In the genomic region with DNA sequence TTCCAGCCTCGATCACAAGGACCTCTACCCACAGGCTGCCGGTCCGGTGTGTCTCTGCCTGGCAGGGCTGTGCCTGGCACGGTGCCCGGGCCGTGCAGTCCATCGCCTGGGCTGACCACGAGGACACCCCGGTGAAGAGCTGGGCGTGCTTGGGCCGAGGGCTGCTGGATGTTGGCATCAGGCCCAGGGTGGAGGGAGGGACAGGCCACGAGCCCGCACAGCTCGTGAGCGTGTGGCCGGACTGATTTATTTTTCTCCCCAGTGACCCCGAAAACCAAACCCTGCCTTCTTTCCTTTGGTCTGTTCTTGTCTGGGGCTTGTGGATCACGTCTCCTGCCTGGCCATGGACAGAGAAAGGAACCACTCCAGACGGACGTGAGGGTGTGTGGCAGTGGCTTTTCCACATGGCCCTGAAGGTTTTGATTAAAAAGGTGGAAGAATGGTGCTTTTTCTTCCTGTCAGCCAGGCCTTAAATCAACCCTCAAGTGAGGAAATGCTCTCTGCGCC, we compare ENCODE assay signal across 11 cellular contexts.
DNase-seq lines count a peak whose midpoint lies in the region; ATAC-seq and TF ChIP-seq lines count a peak whose summit lies in the region.
"Had no signal": no experiment of that assay in that cellular context is flagged by ENCODE, and none has a peak within 500 bp of the region (broad histone marks: within the 10 kb centered on the region; RNA-seq: fewer than 3 reads in every experiment).

No MANE protein-coding gene starts in this region.

- H3K27ac Mint-ChIP-seq in nephron progenitor cell: peak overlapping the region; percentile 96

- H3K36me3 ChIP-seq in gastroesophageal sphincter (no peaks in the 10 kb centered on the region), aorta (ENCODE audit: control insufficient read depth in 1 of 2, insufficient read depth in 2 of 2, low read length in 1 of 2) (no peaks in the 10 kb centered on the region)
- H3K36me3 ChIP-seq: pancreas had no signal

- ATAC-seq in gastroesophageal sphincter: peak; percentile 52
- peak; percentile 68 for ATAC-seq in aorta (ENCODE audit: low FRiP score)
- no peak for ATAC-seq in GM18511 (IDR thresholded peaks at IDR 0.05; ENCODE audit: unreplicated experiment)
- no peak for ATAC-seq in HG03432 (IDR thresholded peaks at IDR 0.05; ENCODE audit: unreplicated experiment)

- intact Hi-C loops in aorta (cut with DNase I): no loop called here

- H3K4me3 Mint-ChIP-seq in nephron progenitor cell: peak overlapping the region; percentile 64
- H3K4me3 Mint-ChIP-seq: central memory CD8-positive, alpha-beta T cell had no signal

- H3K9me3 Mint-ChIP-seq in nephron progenitor cell: no peaks in the 10 kb centered on the region
- H3K9me3 Mint-ChIP-seq: central memory CD8-positive, alpha-beta T cell had no signal

- H3K27me3 ChIP-seq in gastroesophageal sphincter (no peaks in the 10 kb centered on the region), aorta (ENCODE audit: control insufficient read depth in 1 of 2, insufficient read depth in 2 of 2, low read length in 1 of 2) (no peaks in the 10 kb centered on the region)
- H3K27me3 ChIP-seq: pancreas had no signal

- H3K36me3 Mint-ChIP-seq in nephron progenitor cell (ENCODE audit: low read depth): no peaks in the 10 kb centered on the region

- TF ChIP-seq EP300 in gastroesophageal sphincter (IDR thresholded peaks at IDR 0.05): no peak

- DNase-seq in NCI-H510A treated with DMSO at 0.1 percent for 48 hours (lab: John Stamatoyannopoulos, UW) (peak; percentile 54), NCI-H510A (lab: John Stamatoyannopoulos, UW) (no peak), nephron progenitor cell (peak; percentile 32), aorta (peak; percentile 88 to 90), T-helper 1 cell (no peak)
- DNase-seq: NCI-H2081 treated with DMSO at 0.1 percent for 48 hours had no signal

- peak in 1 of 4 experiments; percentile 12 for TF ChIP-seq CTCF in gastroesophageal sphincter (IDR thresholded peaks at IDR 0.05)
- TF ChIP-seq CTCF in nephron progenitor cell (IDR thresholded peaks at IDR 0.05): no peak

- peaks cover 91% of the 10 kb centered on the region for H3K4me1 Mint-ChIP-seq in nephron progenitor cell

- peaks cover 9% of the 10 kb centered on the region for H3K27me3 Mint-ChIP-seq in nephron progenitor cell (ENCODE audit: low read depth, poor library complexity)
- H3K27me3 Mint-ChIP-seq: central memory CD8-positive, alpha-beta T cell had no signal

- no peak overlapping the region for H3K4me3 ChIP-seq in gastroesophageal sphincter
- H3K4me3 ChIP-seq in aorta (ENCODE audit: low read length in 2 of 2): no peak overlapping the region
- H3K4me3 ChIP-seq: pancreas had no signal

- H3K27ac ChIP-seq in gastroesophageal sphincter: peak overlapping the region in 3 of 4 donors; percentile 66 to 74 (median 69)
- H3K27ac ChIP-seq in aorta (ENCODE audit: low read depth in 1 of 2, low read length in 2 of 2): no peak overlapping the region
- H3K27ac ChIP-seq: pancreas had no signal

- 60% methylated on average over 1 of the region's 21 CpGs; no CpG with 5 or more reads in 1 of the 2 donors for WGBS in gastroesophageal sphincter (ENCODE audit: low coverage in 1 of 2), 2 donors
- WGBS in aorta, 2 donors: 5 to 11% methylated on average over 21 of the region's 21 CpGs

- TF ChIP-seq POLR2A in gastroesophageal sphincter (IDR thresholded peaks at IDR 0.05): no peak

- H3K9me3 ChIP-seq in gastroesophageal sphincter (no peaks in the 10 kb centered on the region), aorta (ENCODE audit: control insufficient read depth, low read length) (no peaks in the 10 kb centered on the region)
- H3K9me3 ChIP-seq: pancreas had no signal

- peaks cover 0 to 63% (median 36%) of the 10 kb centered on the region in 3 donors for H3K4me1 ChIP-seq in gastroesophageal sphincter
- H3K4me1 ChIP-seq in aorta (ENCODE audit: control insufficient read depth in 1 of 2, insufficient read depth in 2 of 2, low read length in 2 of 2): no peaks in the 10 kb centered on the region
- H3K4me1 ChIP-seq: pancreas had no signal

Comparison
In these comparisons a context has a peak if more than half of its experiments do, and no peak if none do; other contexts are left out.
1. DNase-seq: peak in NCI-H510A treated with DMSO at 0.1 percent for 48 hours (single experiment), nephron progenitor cell (single experiment) and aorta (2 of 2); none in NCI-H510A (single experiment) and T-helper 1 cell (0 of 5).
2. ATAC-seq: peak in gastroesophageal sphincter (single experiment) and aorta (single experiment); none in GM18511 (single experiment) and HG03432 (single experiment).
3. H3K27ac ChIP-seq: peak in gastroesophageal sphincter (3 of 4); none in aorta (0 of 2).